Comparison of ENCODE assay signal across 22 cellular contexts in the genomic region with DNA sequence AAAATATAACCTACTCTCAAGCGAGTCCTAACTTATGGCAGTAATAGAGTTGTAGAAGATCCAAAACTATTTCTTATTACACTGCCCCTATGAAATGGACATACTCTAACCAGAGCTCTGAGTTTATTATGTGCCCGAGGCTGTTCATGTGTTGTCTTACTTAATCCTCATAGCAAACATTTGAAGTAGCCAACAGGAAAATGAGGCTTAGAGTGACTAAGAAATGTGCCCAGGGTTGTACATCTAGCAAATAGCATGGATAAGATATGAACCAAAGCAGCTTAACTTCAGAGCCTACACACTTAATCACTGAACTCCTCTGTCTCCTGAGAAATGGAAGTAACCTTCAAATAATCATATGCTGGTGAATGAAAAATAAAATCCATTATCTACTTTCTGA.
"Had no signal": no experiment of that assay in that cellular context is flagged by ENCODE, and none has a peak within 500 bp of the region (broad histone marks: within the 10 kb centered on the region; RNA-seq: fewer than 3 reads in every experiment).

No MANE protein-coding gene starts in this region.

- H3K36me3 ChIP-seq: left lung, thoracic aorta had no signal

- H3K9me3 ChIP-seq: body of pancreas, left lung, thoracic aorta had no signal

- H3K27me3 ChIP-seq: body of pancreas, left lung had no signal

- H3K4me1 ChIP-seq: body of pancreas, left lung had no signal

- H3K4me3 ChIP-seq: body of pancreas, left lung, lung, thoracic aorta had no signal

- H3K27ac ChIP-seq: body of pancreas, left lung, thoracic aorta had no signal

- DNase-seq: activated CD4-positive, alpha-beta memory T cell treated with anti-CD3 and anti-CD28 coated beads, Interleukin-2, amount 10 ng/mL, durations not matched to agents 7 days and 5 days; activated CD4-positive, alpha-beta T cell treated with anti-CD3 and anti-CD28 coated beads, Interleukin-2, amount 10 ng/mL, durations not matched to agents 24 days and 14 days; activated effector memory CD4-positive, alpha-beta T cell treated with Interleukin-2 at 50 U/mL for 16 hours; activated naive CD4-positive, alpha-beta T cell treated with anti-CD3 and anti-CD28 coated beads, Interleukin-2, amount 10 ng/mL, durations not matched to agents 7 days and 5 days; activated T-cell treated with anti-CD3 and anti-CD28 coated beads, Interleukin-2, amount 50 U/mL, for 72 hours; anterior cingulate cortex; body of pancreas; caudate nucleus; effector CD8-positive, alpha-beta T cell; foreskin melanocyte; immature natural killer cell; kidney glomerular epithelial cell; left lung; midbrain; natural killer cell; retina; stimulated activated CD4-positive, alpha-beta T cell treated with anti-CD3 and anti-CD28 coated beads, Interleukin-4, amount 100 ng/mL, for 24 hours; stimulated activated naive CD4-positive, alpha-beta T cell treated with Interleukin-2 at 50 U/mL for 16 hours; T-helper 1 cell; T1000 had no signal
